Comparison of ENCODE assay signal across 19 cellular contexts in genomic region chr20:63362426-63363009, GRCh38. TPM values are rescaled to one million over a fixed set of nuclear protein-coding genes. Genes with fewer than 3 reads are reported as not detected.
"Had no signal": no experiment of that assay in that cellular context is flagged by ENCODE, and none has a peak within 500 bp of the region (broad histone marks: within the 10 kb centered on the region; RNA-seq: fewer than 3 reads in every experiment).

No MANE protein-coding gene starts in this region.

- H3K4me1 Mint-ChIP-seq: activated T-helper 17 cell treated with anti-CD3 and anti-CD28 coated beads, Interleukin-2, amount 50 U/mL, for 72 hours had no signal

- H3K4me1 ChIP-seq: ascending aorta, psoas muscle had no signal

- H3K9me3 ChIP-seq: ascending aorta, heart left ventricle, psoas muscle, transverse colon had no signal

- DNase-seq: activated CD4-positive, alpha-beta T cell treated with anti-CD3 and anti-CD28 coated beads for 1 hour; activated CD4-positive, alpha-beta T cell treated with anti-CD3 and anti-CD28 coated beads, Interleukin-2, amount 50 U/mL, for 48 hours; activated naive CD4-positive, alpha-beta T cell treated with Interleukin-2 at 50 U/mL for 16 hours; dermis blood vessel endothelial cell; effector memory CD8-positive, alpha-beta T cell; naive B cell; occipital lobe; psoas muscle; stimulated activated CD4-positive, alpha-beta T cell treated with anti-CD3 and anti-CD28 coated beads, Interleukin-15, amount 100 ng/mL, for 24 hours; stimulated activated CD4-positive, alpha-beta T cell treated with anti-CD3 and anti-CD28 coated beads, Interleukin-4, amount 100 ng/mL, for 1 hour; stimulated activated naive CD4-positive, alpha-beta T cell treated with Interleukin-2 at 50 U/mL for 16 hours; transverse colon had no signal

- H3K27ac Mint-ChIP-seq: activated T-helper 17 cell treated with anti-CD3 and anti-CD28 coated beads, Interleukin-2, amount 50 U/mL, for 72 hours; naive B cell had no signal

- H3K4me3 ChIP-seq: ascending aorta, heart left ventricle, psoas muscle, transverse colon had no signal

- H3K9me3 Mint-ChIP-seq: activated T-helper 17 cell treated with anti-CD3 and anti-CD28 coated beads, Interleukin-2, amount 50 U/mL, for 72 hours; effector memory CD8-positive, alpha-beta T cell; naive B cell had no signal

- H3K36me3 ChIP-seq: ascending aorta, heart left ventricle, transverse colon had no signal

- H3K27ac ChIP-seq: ascending aorta, heart left ventricle, psoas muscle, transverse colon had no signal

- H3K4me3 Mint-ChIP-seq: activated T-helper 17 cell treated with anti-CD3 and anti-CD28 coated beads, Interleukin-2, amount 50 U/mL, for 72 hours had no signal

- ATAC-seq: effector memory CD8-positive, alpha-beta T cell; heart left ventricle; psoas muscle had no signal

RNA-seq across cellular contexts. Expression of gene CHRNA4, which starts 1.4 kb away (rescaled TPM):
- total RNA-seq: activated T-helper 17 cell treated with anti-CD3 and anti-CD28 coated beads, Interleukin-2, amount 50 U/mL, for 72 hours; ascending aorta; bronchial epithelial cell; chondrocyte; dermis blood vessel endothelial cell; epithelial cell of proximal tubule; mononuclear cell had no signal
